Comparison of ENCODE assay signal across 8 cellular contexts in the genomic region with DNA sequence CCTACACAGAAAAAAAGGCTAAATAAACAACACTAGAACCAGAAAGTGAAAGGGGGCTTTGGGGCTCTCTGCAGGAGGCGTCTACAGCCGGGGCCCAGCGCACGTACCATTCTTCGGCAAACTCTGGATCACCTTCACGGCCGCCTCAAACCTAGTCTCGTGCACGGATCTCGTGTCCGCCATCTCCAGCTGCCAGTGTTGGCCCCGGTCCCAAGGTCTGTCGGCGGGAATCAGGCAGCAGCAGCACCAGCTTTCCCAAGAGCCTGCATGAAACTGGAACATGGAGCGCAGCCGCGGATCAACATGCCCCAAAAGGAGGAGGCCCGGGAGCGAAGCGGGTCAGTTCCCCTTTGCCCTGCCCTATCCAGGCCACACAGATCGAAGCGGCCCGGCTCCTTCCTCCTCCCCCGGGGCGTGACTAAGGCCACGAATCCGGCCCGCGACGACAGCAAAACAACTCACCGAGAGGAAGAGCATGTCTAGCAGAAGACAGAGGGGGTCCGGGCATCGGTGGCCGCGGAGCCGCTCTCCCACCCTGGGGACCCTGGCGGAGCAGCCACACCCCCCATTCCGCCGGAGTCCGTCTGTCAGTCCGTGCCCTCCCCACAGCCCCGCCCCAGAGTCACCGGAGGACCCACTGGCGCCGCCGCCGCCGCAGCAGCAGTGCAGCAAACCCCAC. TPM values are rescaled to one million over a fixed set of nuclear protein-coding genes. Genes with fewer than 3 reads are reported as not detected.
DNase-seq lines count a peak whose midpoint lies in the region; ATAC-seq and TF ChIP-seq lines count a peak whose summit lies in the region.

A gene with protein sequence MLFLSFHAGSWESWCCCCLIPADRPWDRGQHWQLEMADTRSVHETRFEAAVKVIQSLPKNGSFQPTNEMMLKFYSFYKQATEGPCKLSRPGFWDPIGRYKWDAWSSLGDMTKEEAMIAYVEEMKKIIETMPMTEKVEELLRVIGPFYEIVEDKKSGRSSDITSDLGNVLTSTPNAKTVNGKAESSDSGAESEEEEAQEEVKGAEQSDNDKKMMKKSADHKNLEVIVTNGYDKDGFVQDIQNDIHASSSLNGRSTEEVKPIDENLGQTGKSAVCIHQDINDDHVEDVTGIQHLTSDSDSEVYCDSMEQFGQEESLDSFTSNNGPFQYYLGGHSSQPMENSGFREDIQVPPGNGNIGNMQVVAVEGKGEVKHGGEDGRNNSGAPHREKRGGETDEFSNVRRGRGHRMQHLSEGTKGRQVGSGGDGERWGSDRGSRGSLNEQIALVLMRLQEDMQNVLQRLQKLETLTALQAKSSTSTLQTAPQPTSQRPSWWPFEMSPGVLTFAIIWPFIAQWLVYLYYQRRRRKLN (minus strand): TSS at position 586 of the 679 bp plus-strand sequence. CDS start 109 bp downstream, at position 477.

- peak within 1 kb of the TSS; percentile 84 for H3K9ac ChIP-seq in Karpas-422 (ENCODE audit: low read length)

- TF ChIP-seq CTCF in fibroblast of villous mesenchyme (IDR thresholded peaks at IDR 0.05; ENCODE audit: insufficient read depth, low read depth, low read length) (no peak), nephron progenitor cell (IDR thresholded peaks at IDR 0.05) (no peak)

- DNase-seq in EH (ENCODE audit: low read depth) (peak; percentile 87), Karpas-422 (peak; percentile 92), SIG-M5 (lab: John Stamatoyannopoulos, UW) (peak; percentile 25), activated gamma-delta T cell treated with Interleukin-2 at 50 U/mL for 16 hours (peak; percentile 69), fibroblast of villous mesenchyme (ENCODE audit: low read depth) (peak; percentile 88), nephron progenitor cell (peak; percentile 82), substantia nigra (lab: John Stamatoyannopoulos, UW) (peak; percentile 37 to 92 (median 76))

- no peaks in the 10 kb centered on the region for H3K9me3 ChIP-seq in Karpas-422 (ENCODE audit: low read length)

- H3K27ac Mint-ChIP-seq in nephron progenitor cell = peak within 1 kb of the TSS; percentile 99

- H3K4me2 ChIP-seq in Karpas-422 (ENCODE audit: low read depth, low read length, poor library complexity, severe bottlenecking) = peak within 1 kb of the TSS; percentile 88

- H3K27ac ChIP-seq in Karpas-422 (ENCODE audit: low read length) = peak within 1 kb of the TSS; percentile 96
- peak within 1 kb of the TSS; percentile 96 for H3K27ac ChIP-seq in substantia nigra (ENCODE audit: low read depth, low read length, poor library complexity, severe bottlenecking)

- H3K36me3 ChIP-seq in Karpas-422 (ENCODE audit: insufficient read depth, low read length) = peaks cover 5% of the 10 kb centered on the region; the same call in 1 of the 2 replicates

- peaks cover 41% of the 10 kb centered on the region for H3K4me1 ChIP-seq in Karpas-422 (ENCODE audit: low read length)

- H3K27me3 ChIP-seq in Karpas-422 (ENCODE audit: low read length) = no peaks in the 10 kb centered on the region

- H3K4me3 ChIP-seq in Karpas-422 (ENCODE audit: low read length) = peak within 1 kb of the TSS; percentile 76
- peak within 1 kb of the TSS; percentile 83 for H3K4me3 ChIP-seq in fibroblast of villous mesenchyme (ENCODE audit: low read depth, low read length)

- H3K4me1 Mint-ChIP-seq in nephron progenitor cell = peaks cover 48% of the 10 kb centered on the region

- no peaks in the 10 kb centered on the region for H3K9me2 ChIP-seq in Karpas-422 (replicated peaks; ENCODE audit: insufficient read depth, low read length)

- H4K20me1 ChIP-seq in Karpas-422 (ENCODE audit: insufficient read depth, low read depth, low read length) = no peaks in the 10 kb centered on the region

- H3K36me3 Mint-ChIP-seq in nephron progenitor cell (ENCODE audit: low read depth) = peaks cover 3% of the 10 kb centered on the region

- H3K79me2 ChIP-seq in Karpas-422 (ENCODE audit: low read length) = peaks cover 53% of the 10 kb centered on the region

- H3K27me3 Mint-ChIP-seq in nephron progenitor cell (ENCODE audit: low read depth, poor library complexity) = no peaks in the 10 kb centered on the region

- ATAC-seq in GM21786 (IDR thresholded peaks at IDR 0.05; ENCODE audit: unreplicated experiment) = peak; percentile 40

- H3K4me3 Mint-ChIP-seq in nephron progenitor cell = peak within 1 kb of the TSS; percentile 92

- peak within 1 kb of the TSS; percentile 63 for H2AFZ ChIP-seq in Karpas-422 (ENCODE audit: low read length)

- H3K9me3 Mint-ChIP-seq in nephron progenitor cell = no peaks in the 10 kb centered on the region

RNA-seq across cellular contexts. Expression of the gene that starts here (rescaled TPM):
- 18.3 and 18.4 TPM in 2 replicates for total RNA-seq in Karpas-422 (2014; rRNA removed; shearing (Covaris generic); ENCODE audit: low replicate concordance)
- 22.2 and 24.6 TPM in 2 replicates for total RNA-seq in fibroblast of villous mesenchyme

Comparison
In these comparisons a context has a peak if more than half of its experiments do, and no peak if none do; other contexts are left out.
1. Peak in every context shown above with its lines: DNase-seq, ATAC-seq, H3K4me3 ChIP-seq and H3K27ac ChIP-seq.
2. DNase-seq: peak in every context shown above with its lines; median percentile 92 in Karpas-422; 88 in fibroblast of villous mesenchyme; 87 in EH; 82 in nephron progenitor cell; 76 in substantia nigra; 69 in activated gamma-delta T cell treated with Interleukin-2 at 50 U/mL for 16 hours; 25 in SIG-M5.